Comparison of ENCODE assay signal across 19 cellular contexts in the genomic region with DNA sequence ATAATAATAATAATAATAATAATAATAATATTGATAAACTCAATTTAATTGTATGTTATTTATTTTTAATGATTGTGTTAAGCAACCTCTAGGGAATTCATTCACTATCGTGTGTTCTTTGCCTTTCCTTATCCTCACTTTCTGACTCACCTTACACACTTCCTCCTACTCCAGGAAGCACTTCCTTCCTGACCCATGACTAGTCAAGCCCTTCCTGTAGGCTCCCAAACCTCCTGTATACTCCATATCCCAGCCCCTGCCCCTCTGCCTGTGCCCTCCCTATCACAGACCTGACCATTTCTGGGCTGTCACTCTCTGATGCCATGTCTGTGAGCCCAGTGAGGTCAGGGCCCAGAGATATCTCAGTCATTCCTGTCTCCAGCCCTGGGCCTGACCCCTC. TPM values are rescaled to one million over a fixed set of nuclear protein-coding genes. Genes with fewer than 3 reads are reported as not detected.
A peak's percentile ranks its signal among the peaks of the same experiment; 100 is the strongest.
DNase-seq lines count a peak whose midpoint lies in the region; ATAC-seq, FAIRE-seq and TF ChIP-seq lines count a peak whose summit lies in the region.
"Had no signal": no experiment of that assay in that cellular context is flagged by ENCODE, and none has a peak within 500 bp of the region (broad histone marks: within the 10 kb centered on the region; RNA-seq: fewer than 3 reads in every experiment).

No MANE protein-coding gene starts in this region.

- H3K27ac Mint-ChIP-seq in activated CD8-positive, alpha-beta memory T cell treated with anti-CD3 and anti-CD28 coated beads, Interleukin-2, amount 10 ng/mL, durations not matched to agents 7 days and 5 days, result peak overlapping the region; percentile 55
- H3K27ac Mint-ChIP-seq: mesothelial cell of epicardium had no signal

- ATAC-seq in activated CD8-positive, alpha-beta memory T cell treated with anti-CD3 and anti-CD28 coated beads, Interleukin-2, amount 10 ng/mL, durations not matched to agents 7 days and 5 days, result no peak
- ATAC-seq in HG02678 (IDR thresholded peaks at IDR 0.05; ENCODE audit: unreplicated experiment), result no peak

- no peaks in the 10 kb centered on the region for H3K27me3 ChIP-seq in mucosa of rectum (ENCODE audit: control insufficient read depth in 2 of 2, insufficient read depth in 2 of 2, low read length in 2 of 2)

- peaks cover 8% of the 10 kb centered on the region for H3K4me1 Mint-ChIP-seq in activated CD8-positive, alpha-beta memory T cell treated with anti-CD3 and anti-CD28 coated beads, Interleukin-2, amount 10 ng/mL, durations not matched to agents 7 days and 5 days
- H3K4me1 Mint-ChIP-seq: mesothelial cell of epicardium had no signal

- no peak for DNase-seq in activated CD8-positive, alpha-beta memory T cell treated with anti-CD3 and anti-CD28 coated beads, Interleukin-2, amount 10 ng/mL, durations not matched to agents 7 days and 5 days
- no peak for DNase-seq in activated CD8-positive, alpha-beta memory T cell treated with anti-CD3 and anti-CD28 coated beads, Interleukin-2, amount 50 U/mL, for 4 hours
- DNase-seq in cardiac fibroblast (ENCODE audit: low read depth in 2 of 2) (peak; percentile 13 to 32), COR-L47 (lab: John Stamatoyannopoulos, UW) (no peak), D721Med (ENCODE audit: insufficient read length, low spot score) (no peak)
- DNase-seq: activated effector memory CD4-positive, alpha-beta T cell treated with anti-CD3 and anti-CD28 coated beads, Interleukin-2, amount 50 U/mL, for 16 hours; caudate nucleus; DMS53; NCI-H2107; stimulated activated CD8-positive, alpha-beta memory T cell treated with anti-CD3 and anti-CD28 coated beads, Interleukin-4, amount 100 ng/mL, for 48 hours had no signal

- no peaks in the 10 kb centered on the region for H3K27me3 Mint-ChIP-seq in activated CD8-positive, alpha-beta memory T cell treated with anti-CD3 and anti-CD28 coated beads, Interleukin-2, amount 10 ng/mL, durations not matched to agents 7 days and 5 days

- H3K4me3 ChIP-seq in HEK293 (ENCODE audit: low read depth, low read length), result no peak overlapping the region
- no peak overlapping the region for H3K4me3 ChIP-seq in cardiac fibroblast (replicated peaks in 1 of 2; ENCODE audit: low read depth in 2 of 2, low read length in 2 of 2)
- no peak overlapping the region for H3K4me3 ChIP-seq in mucosa of rectum (ENCODE audit: low read length in 2 of 2)
- H3K4me3 ChIP-seq: SK-N-MC had no signal

- peak overlapping the region; percentile 24; the same call in 1 of the 2 replicates for H3K27ac ChIP-seq in HEK293 (ENCODE audit: extremely low read depth, low read depth, low read length)
- H3K27ac ChIP-seq in mucosa of rectum (ENCODE audit: low read depth in 2 of 2, low read length in 2 of 2), result peak overlapping the region; percentile 46 to 68
- H3K27ac ChIP-seq: HL-60, SK-N-MC had no signal

- H3K9ac ChIP-seq in mucosa of rectum (ENCODE audit: low read depth in 1 of 2, low read length in 2 of 2), result no peak overlapping the region

- no peak for TF ChIP-seq CTCF in HEK293 (tag by site-specific recombination; IDR thresholded peaks at IDR 0.05)
- TF ChIP-seq CTCF in cardiac fibroblast (IDR thresholded peaks at IDR 0.05; ENCODE audit: low read depth, low read length), result no peak
- no peak for TF ChIP-seq CTCF in D721Med (IDR thresholded peaks at IDR 0.05; ENCODE audit: insufficient read depth, missing control alignments)

- H3K9me3 Mint-ChIP-seq in activated CD8-positive, alpha-beta memory T cell treated with anti-CD3 and anti-CD28 coated beads, Interleukin-2, amount 10 ng/mL, durations not matched to agents 7 days and 5 days (ENCODE audit: low read depth), result no peaks in the 10 kb centered on the region
- H3K9me3 Mint-ChIP-seq: mesothelial cell of epicardium had no signal

- H3K9me3 ChIP-seq in HEK293 (ENCODE audit: control insufficient read depth, insufficient read depth, low read depth, low read length) (no peaks in the 10 kb centered on the region; the same call in 1 of the 2 replicates), mucosa of rectum (ENCODE audit: control insufficient read depth in 2 of 2, low read length in 2 of 2) (no peaks in the 10 kb centered on the region)

- CTCF ChIA-PET in activated CD8-positive, alpha-beta memory T cell treated with anti-CD3 and anti-CD28 coated beads, Interleukin-2, amount 10 ng/mL, durations not matched to agents 7 days and 5 days (lab: Charles Lee), result interaction anchor here (1.2 kb wide), 1 partner anchor 36 kb away, joined by 3 read pairs; no protein-coding TSS in a partner anchor
- CTCF ChIA-PET in HEK293 (lab: Yijun Ruan, JAX), result interaction anchor here (0.6 to 1.7 kb wide), 4 partner anchors 19 to 404 kb away, joined by 3 to 6 read pairs (median 3); no protein-coding TSS in a partner anchor

- POLR2A ChIA-PET in HEK293 (lab: Yijun Ruan, JAX), result interaction anchor here (1.0 kb wide), 1 partner anchor 95 kb away, joined by 3 read pairs; a partner anchor contains a TSS

- H3K36me3 Mint-ChIP-seq in activated CD8-positive, alpha-beta memory T cell treated with anti-CD3 and anti-CD28 coated beads, Interleukin-2, amount 10 ng/mL, durations not matched to agents 7 days and 5 days, result no peaks in the 10 kb centered on the region
- H3K36me3 Mint-ChIP-seq: mesothelial cell of epicardium had no signal

- H3K36me3 ChIP-seq in HEK293 (ENCODE audit: control insufficient read depth in 2 of 2, insufficient read depth in 1 of 2, low read length in 2 of 2) (no peaks in the 10 kb centered on the region; a peak in 1 of 3 replicates), mucosa of rectum (ENCODE audit: control insufficient read depth in 2 of 2, insufficient read depth in 2 of 2, low read length in 2 of 2) (peaks cover 50 to 58% of the 10 kb centered on the region in 2 donors)

- no peak overlapping the region for H3K4me3 Mint-ChIP-seq in activated CD8-positive, alpha-beta memory T cell treated with anti-CD3 and anti-CD28 coated beads, Interleukin-2, amount 10 ng/mL, durations not matched to agents 7 days and 5 days
- H3K4me3 Mint-ChIP-seq: mesothelial cell of epicardium had no signal

- FAIRE-seq in D721Med (lab: Jason Lieb, UNC), result no peak
- FAIRE-seq: endometrium, H1 had no signal

- H3K4me1 ChIP-seq in HEK293 (ENCODE audit: control insufficient read depth, insufficient read depth, low read length) (no peaks in the 10 kb centered on the region), mucosa of rectum (ENCODE audit: control insufficient read depth in 2 of 2, insufficient read depth in 2 of 2, low read length in 2 of 2) (peaks cover 6 to 8% of the 10 kb centered on the region in 2 donors)

TF ChIP-seq in HEK293, 187 proteins besides CTCF, POLR2A, EP300 and RAD21 (continues in another document):
- TF ChIP-seq ZNF510 (tag by site-specific recombination; IDR thresholded peaks at IDR 0.05; ENCODE audit: insufficient replicate concordance), result no peak
- no peak for TF ChIP-seq ZNF202 (tag by site-specific recombination; IDR thresholded peaks at IDR 0.05; ENCODE audit: borderline replicate concordance)
- TF ChIP-seq REPIN1 (tag by site-specific recombination; IDR thresholded peaks at IDR 0.05; ENCODE audit: low read depth), result peak; percentile 58; the same call in 1 of the 2 replicates
- TF ChIP-seq ZBTB48 (tag by site-specific recombination; IDR thresholded peaks at IDR 0.05), result peak; percentile 31; the same call in 1 of the 2 replicates
- TF ChIP-seq, protein P1, sequence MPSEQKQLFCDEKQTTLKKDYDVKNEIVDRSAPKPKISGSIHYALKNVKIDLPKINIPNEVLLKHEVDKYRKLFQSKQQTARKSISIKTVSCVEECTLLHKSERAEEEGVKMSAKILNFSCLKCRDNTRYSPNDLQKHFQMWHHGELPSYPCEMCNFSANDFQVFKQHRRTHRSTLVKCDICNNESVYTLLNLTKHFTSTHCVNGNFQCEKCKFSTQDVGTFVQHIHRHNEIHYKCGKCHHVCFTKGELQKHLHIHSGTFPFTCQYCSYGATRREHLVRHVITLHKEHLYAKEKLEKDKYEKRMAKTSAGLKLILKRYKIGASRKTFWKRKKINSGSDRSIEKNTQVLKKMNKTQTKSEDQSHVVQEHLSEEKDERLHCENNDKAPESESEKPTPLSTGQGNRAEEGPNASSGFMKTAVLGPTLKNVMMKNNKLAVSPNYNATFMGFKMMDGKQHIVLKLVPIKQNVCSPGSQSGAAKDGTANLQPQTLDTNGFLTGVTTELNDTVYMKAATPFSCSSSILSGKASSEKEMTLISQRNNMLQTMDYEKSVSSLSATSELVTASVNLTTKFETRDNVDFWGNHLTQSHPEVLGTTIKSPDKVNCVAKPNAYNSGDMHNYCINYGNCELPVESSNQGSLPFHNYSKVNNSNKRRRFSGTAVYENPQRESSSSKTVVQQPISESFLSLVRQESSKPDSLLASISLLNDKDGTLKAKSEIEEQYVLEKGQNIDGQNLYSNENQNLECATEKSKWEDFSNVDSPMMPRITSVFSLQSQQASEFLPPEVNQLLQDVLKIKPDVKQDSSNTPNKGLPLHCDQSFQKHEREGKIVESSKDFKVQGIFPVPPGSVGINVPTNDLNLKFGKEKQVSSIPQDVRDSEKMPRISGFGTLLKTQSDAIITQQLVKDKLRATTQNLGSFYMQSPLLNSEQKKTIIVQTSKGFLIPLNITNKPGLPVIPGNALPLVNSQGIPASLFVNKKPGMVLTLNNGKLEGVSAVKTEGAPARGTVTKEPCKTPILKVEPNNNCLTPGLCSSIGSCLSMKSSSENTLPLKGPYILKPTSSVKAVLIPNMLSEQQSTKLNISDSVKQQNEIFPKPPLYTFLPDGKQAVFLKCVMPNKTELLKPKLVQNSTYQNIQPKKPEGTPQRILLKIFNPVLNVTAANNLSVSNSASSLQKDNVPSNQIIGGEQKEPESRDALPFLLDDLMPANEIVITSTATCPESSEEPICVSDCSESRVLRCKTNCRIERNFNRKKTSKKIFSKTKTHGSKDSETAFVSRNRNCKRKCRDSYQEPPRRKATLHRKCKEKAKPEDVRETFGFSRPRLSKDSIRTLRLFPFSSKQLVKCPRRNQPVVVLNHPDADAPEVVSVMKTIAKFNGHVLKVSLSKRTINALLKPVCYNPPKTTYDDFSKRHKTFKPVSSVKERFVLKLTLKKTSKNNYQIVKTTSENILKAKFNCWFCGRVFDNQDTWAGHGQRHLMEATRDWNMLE (tag by site-specific recombination; conservative IDR thresholded peaks at IDR 0.05; ENCODE audit: low read depth), result peak; percentile 68

RNA-seq across cellular contexts. Expression of a gene that starts 7.6 kb away (rescaled TPM):
- total RNA-seq in activated CD8-positive, alpha-beta memory T cell treated with anti-CD3 and anti-CD28 coated beads, Interleukin-2, amount 10 ng/mL, durations not matched to agents 7 days and 5 days, result 1 to 10 TPM; 1.4 to 2.4 TPM
- total RNA-seq: M059J had no signal

RNA-seq across cellular contexts. Expression of a gene that starts 16.2 kb away (rescaled TPM):
- total RNA-seq in activated CD8-positive, alpha-beta memory T cell treated with anti-CD3 and anti-CD28 coated beads, Interleukin-2, amount 10 ng/mL, durations not matched to agents 7 days and 5 days, result not detected
- total RNA-seq: H1, M059J, mesothelial cell of epicardium had no signal

RNA-seq across cellular contexts. Expression of a gene that starts 26.4 kb away (rescaled TPM):
- 100 to 1,000 TPM; 207 to 214 TPM for total RNA-seq in activated CD8-positive, alpha-beta memory T cell treated with anti-CD3 and anti-CD28 coated beads, Interleukin-2, amount 10 ng/mL, durations not matched to agents 7 days and 5 days

RNA-seq across cellular contexts. Expression of a gene that starts 31.9 kb away (rescaled TPM):
- not detected for total RNA-seq in activated CD8-positive, alpha-beta memory T cell treated with anti-CD3 and anti-CD28 coated beads, Interleukin-2, amount 10 ng/mL, durations not matched to agents 7 days and 5 days
- total RNA-seq: H1, M059J, mesothelial cell of epicardium had no signal

RNA-seq across cellular contexts. Expression of a gene that starts 44.6 kb away (rescaled TPM):
- total RNA-seq in activated CD8-positive, alpha-beta memory T cell treated with anti-CD3 and anti-CD28 coated beads, Interleukin-2, amount 10 ng/mL, durations not matched to agents 7 days and 5 days, result 100 to 1,000 TPM; 479 to 611 TPM

Comparison
In these comparisons a context has a peak if more than half of its experiments do, and no peak if none do; other contexts are left out.
1. DNase-seq: peak in cardiac fibroblast (2 of 2); none in activated CD8-positive, alpha-beta memory T cell treated with anti-CD3 and anti-CD28 coated beads, Interleukin-2, amount 10 ng/mL, durations not matched to agents 7 days and 5 days (single experiment), activated CD8-positive, alpha-beta memory T cell treated with anti-CD3 and anti-CD28 coated beads, Interleukin-2, amount 50 U/mL, for 4 hours (single experiment), COR-L47 (single experiment) and D721Med (single experiment).